ENCODE assay signal across 7 cellular contexts in the genomic region with DNA sequence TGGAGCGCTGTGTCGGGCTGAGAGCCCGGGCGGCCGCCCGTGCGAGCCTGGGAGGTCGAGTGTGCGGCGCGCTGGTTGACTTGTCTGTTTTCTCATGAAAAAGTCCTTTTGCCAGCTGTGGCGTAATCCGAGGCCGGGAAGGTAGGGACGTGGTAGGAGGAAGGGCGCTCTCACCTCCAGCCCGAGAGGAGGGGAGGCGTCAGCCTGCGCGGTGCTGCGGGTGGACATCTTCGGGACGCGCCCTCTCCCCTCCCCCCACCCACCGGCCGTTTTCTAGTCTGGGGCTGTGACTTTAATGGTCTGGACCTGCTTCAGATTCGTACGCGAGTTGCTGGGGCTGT. TPM values are rescaled to one million over a fixed set of nuclear protein-coding genes. Genes with fewer than 3 reads are reported as not detected.
DNase-seq lines count a peak whose midpoint lies in the region; ATAC-seq, FAIRE-seq and TF ChIP-seq lines count a peak whose summit lies in the region.

No MANE protein-coding gene starts in this region.

- no peaks in the 10 kb centered on the region; the same call in 1 of the 2 replicates for H4K20me1 ChIP-seq in HepG2 (ENCODE audit: insufficient read depth, low read length)

- intact Hi-C loops in HepG2 (cut with micrococcal nuclease; ENCODE audit: unreplicated experiment) = loop anchor here (1.0 to 5.0 kb wide), 5 partner anchors 44 to 785 kb away; a partner anchor contains a TSS

- no peaks in the 10 kb centered on the region for H3K9me3 ChIP-seq in HepG2 (ENCODE audit: low read length)

- peak overlapping the region; percentile 98 for H3K4me3 Mint-ChIP-seq in HFFc6

- peak overlapping the region; percentile 90 for H3K27ac ChIP-seq in HepG2 (ENCODE audit: extremely low read length, insufficient read depth, low read length)

- no peak for TF ChIP-seq RAD21 in HepG2 (CRISPR knock-in tag; IDR thresholded peaks at IDR 0.05)

- peaks cover 35% of the 10 kb centered on the region for H3K4me1 ChIP-seq in HepG2 (ENCODE audit: insufficient read depth, low read length)

- H3K27me3 Mint-ChIP-seq in HFFc6 (ENCODE audit: insufficient read depth) = no peaks in the 10 kb centered on the region; the same call in 1 of the 2 replicates

- peaks cover 51% of the 10 kb centered on the region for H3K79me2 ChIP-seq in HepG2 (ENCODE audit: insufficient read depth, low read length)

- no peak overlapping the region for H2AFZ ChIP-seq in HepG2 (ENCODE audit: low read length)

- ATAC-seq in HepG2 = peak; percentile 55

- WGBS in HepG2 (ENCODE audit: low lambda C conversion rate) = 0% methylated on average over 11 of the region's 29 CpGs

- no peaks in the 10 kb centered on the region for H3K36me3 ChIP-seq in HepG2 (replicated peaks in 1 of 2; ENCODE audit: control insufficient read depth in 1 of 2, insufficient read depth in 2 of 2, low read length in 2 of 2)

- no peak for TF ChIP-seq EP300 in HepG2 (IDR thresholded peaks at IDR 0.05; ENCODE audit: low read depth in 2 of 2, low read length in 2 of 2)
- no peak for TF ChIP-seq EP300 in HepG2 (CRISPR knock-in tag; IDR thresholded peaks at IDR 0.05; ENCODE audit: borderline replicate concordance)

- no peak for TF ChIP-seq POLR2A in HepG2 (IDR thresholded peaks at IDR 0.05; ENCODE audit: insufficient read depth in 1 of 2, low read depth in 2 of 2, low read length in 2 of 2)

- no peaks in the 10 kb centered on the region; a peak in 1 of 5 replicates for H3K27me3 ChIP-seq in HepG2 (ENCODE audit: control insufficient read depth in 1 of 2, insufficient read depth in 2 of 2, low read length in 2 of 2)

- H3K36me3 Mint-ChIP-seq in HFFc6 (ENCODE audit: low read depth) = peaks cover 7% of the 10 kb centered on the region

- TF ChIP-seq CTCF in GM12864 (IDR thresholded peaks at IDR 0.05; ENCODE audit: low read depth, low read length, missing control alignments) = no peak
- TF ChIP-seq CTCF in HFFc6 (IDR thresholded peaks at IDR 0.05) = 0 out of 2 replicates have a peak, but pooled peaks have one; percentile 5
- TF ChIP-seq CTCF in choroid plexus epithelial cell (conservative IDR thresholded peaks at IDR 0.05; ENCODE audit: low read depth, low read length) = no peak
- no peak for TF ChIP-seq CTCF in HepG2 (CRISPR knock-in tag; IDR thresholded peaks at IDR 0.05)

- peak; percentile 29 for DNase-seq in GM12864 (ENCODE audit: low read depth)
- peak; percentile 33 for DNase-seq in HFFc6
- DNase-seq in MV-4-11 (lab: John Stamatoyannopoulos, UW) = peak; percentile 32
- DNase-seq in T-helper 9 cell = peak; percentile 32
- DNase-seq in choroid plexus epithelial cell (ENCODE audit: low read depth) = peak; percentile 67
- peak; percentile 58 for DNase-seq in HepG2 (ENCODE audit: low spot score)
- DNase-seq in stimulated activated CD4-positive, alpha-beta T cell treated with anti-CD3 and anti-CD28 coated beads, TNF-alpha, amount 100 ng/mL, for 24 hours (ENCODE audit: low read depth in 3 of 3) = peak; percentile 13 to 46 (median 16)

- in situ Hi-C loops in HepG2 (cut with HindIII; ENCODE audit: extremely low pct_ligation_motif_present, low pct_unique_long_range_greater_than_20kb) = no loop called here

- peak overlapping the region; percentile 80 for H3K9ac ChIP-seq in HepG2 (ENCODE audit: insufficient read depth, low read depth, low read length)

- CTCF ChIA-PET in HepG2 (lab: Yijun Ruan, JAX; ENCODE audit: low intra/inter-chr PET ratio, low total read pairs) = no interaction called here

- H3K4me3 ChIP-seq in GM12864 (ENCODE audit: low read depth, low read length) (peak overlapping the region; percentile 68), choroid plexus epithelial cell (ENCODE audit: low read depth, low read length) (peak overlapping the region; percentile 75), HepG2 (replicated peaks in 1 of 3; ENCODE audit: insufficient read depth in 1 of 3, low read depth in 2 of 3, low read length in 3 of 3) (peak overlapping the region; percentile 79 to 88 (median 87))

- H3K27ac Mint-ChIP-seq in HFFc6 = peak overlapping the region; percentile 87

- no peaks in the 10 kb centered on the region for H3K9me3 Mint-ChIP-seq in HFFc6

- peak overlapping the region; percentile 97 for H3K4me2 ChIP-seq in HepG2 (ENCODE audit: low read depth, low read length)

- BruUV-seq in HepG2 (replicated peaks; lab: Mats Ljungman, UMichigan) = no TSS peak

- no peak for FAIRE-seq in HepG2 (lab: Jason Lieb, UNC)

- peaks cover 53% of the 10 kb centered on the region for H3K4me1 Mint-ChIP-seq in HFFc6 (ENCODE audit: low read depth)

- POLR2A ChIA-PET in HepG2 (lab: Yijun Ruan, JAX) = interaction anchor here (0.8 to 3.3 kb wide), 18 partner anchors 10 to 666 kb away, joined by 3 to 39 read pairs (median 4); a partner anchor contains a TSS

TF ChIP-seq in HepG2, 621 proteins besides CTCF, POLR2A, EP300 and RAD21 (continues in another document):
- TF ChIP-seq PAWR (CRISPR knock-in tag; IDR thresholded peaks at IDR 0.05; ENCODE audit: borderline replicate concordance) = no peak
- peak; percentile 45 for TF ChIP-seq ZEB1 (IDR thresholded peaks at IDR 0.05; ENCODE audit: insufficient replicate concordance, low read depth)

RNA-seq across cellular contexts. Expression of a gene that starts 0.6 kb away (rescaled TPM):
- 10 to 100 TPM; 37.3 to 48.3 (median 40.8) TPM for total RNA-seq in HFFc6 (2021; fragmentation: NEBNext Ultra II Directional; extraction: Animal tissue kit (Norgen Biotek cat#: 25700))
- 30.4 and 51.0 TPM in 2 replicates for total RNA-seq in HepG2 (2016; rRNA removed; fragmentation: Illumina TruSeq; extraction: Trizol)
- 8.3 and 17.1 TPM in 2 replicates for total RNA-seq in HepG2 (2016; cell fraction: cytosol; rRNA removed; fragmentation: Illumina TruSeq; extraction: Trizol; ENCODE audit: low read depth)
- total RNA-seq in HepG2 (2016; cell fraction: insoluble cytoplasmic fraction; rRNA removed; fragmentation: Illumina TruSeq; extraction: Trizol) = 35.7 and 48.8 TPM in 2 replicates
- 21.3 and 25.2 TPM in 2 replicates for total RNA-seq in HepG2 (2016; cell fraction: membrane; rRNA removed; fragmentation: Illumina TruSeq; extraction: Trizol)
- 27.2 and 29.5 TPM in 2 replicates for total RNA-seq in HepG2 (2016; cell fraction: nucleus; rRNA removed; fragmentation: Illumina TruSeq; extraction: Trizol)
- polyA plus RNA-seq in HepG2 (2011; rRNA removed) = 11.0 and 14.7 TPM in 2 replicates
- polyA plus RNA-seq in HepG2 (2011; cell fraction: cytosol; rRNA removed) = 6.2 and 9.9 TPM in 2 replicates
- 6.5 and 6.9 TPM in 2 replicates for polyA plus RNA-seq in HepG2 (2011; cell fraction: nucleus; rRNA removed)
- 16.0 and 17.6 TPM in 2 replicates for polyA plus RNA-seq in HepG2 (2012)
- polyA plus RNA-seq in HepG2 (2016; cell fraction: cytosol; fragmentation: Illumina TruSeq; extraction: Trizol; ENCODE audit: low read depth) = 4.2 and 6.7 TPM in 2 replicates
- 45.9 and 47.3 TPM in 2 replicates for polyA plus RNA-seq in HepG2 (2016; cell fraction: insoluble cytoplasmic fraction; fragmentation: Illumina TruSeq; extraction: Trizol; ENCODE audit: low read depth)
- polyA plus RNA-seq in HepG2 (2016; cell fraction: membrane; fragmentation: Illumina TruSeq; extraction: Trizol; ENCODE audit: low read depth) = 9.9 and 12.4 TPM in 2 replicates
- 17.3 and 21.6 TPM in 2 replicates for polyA plus RNA-seq in HepG2 (2016; cell fraction: nucleus; fragmentation: Illumina TruSeq; extraction: Trizol; ENCODE audit: insufficient read depth, low read depth)
- 8.7 and 12.3 TPM in 2 replicates for polyA minus RNA-seq in HepG2 (2011; rRNA and poly(A)+ RNA removed; ENCODE audit: low replicate concordance)
- polyA minus RNA-seq in HepG2 (2011; cell fraction: cytosol; rRNA and poly(A)+ RNA removed) = 13.4 and 16.2 TPM in 2 replicates
- polyA minus RNA-seq in HepG2 (2011; cell fraction: nucleus; rRNA and poly(A)+ RNA removed) = 51.5 and 57.7 TPM in 2 replicates

RNA-seq across cellular contexts. Expression of a gene that starts 43.7 kb away (rescaled TPM):
- 10 to 100 TPM; 19.4 to 23.9 (median 22.1) TPM for total RNA-seq in HFFc6 (2021; fragmentation: NEBNext Ultra II Directional; extraction: Animal tissue kit (Norgen Biotek cat#: 25700))
- 4.2 and 7.6 TPM in 2 replicates for total RNA-seq in HepG2 (2016; rRNA removed; fragmentation: Illumina TruSeq; extraction: Trizol)
- total RNA-seq in HepG2 (2016; cell fraction: cytosol; rRNA removed; fragmentation: Illumina TruSeq; extraction: Trizol; ENCODE audit: low read depth) = 2.3 and 2.7 TPM in 2 replicates
- 4.5 and 6.6 TPM in 2 replicates for total RNA-seq in HepG2 (2016; cell fraction: insoluble cytoplasmic fraction; rRNA removed; fragmentation: Illumina TruSeq; extraction: Trizol)
- total RNA-seq in HepG2 (2016; cell fraction: membrane; rRNA removed; fragmentation: Illumina TruSeq; extraction: Trizol) = 5.0 and 5.3 TPM in 2 replicates
- 7.8 and 11.3 TPM in 2 replicates for total RNA-seq in HepG2 (2016; cell fraction: nucleus; rRNA removed; fragmentation: Illumina TruSeq; extraction: Trizol)
- 10.3 and 10.7 TPM in 2 replicates for polyA plus RNA-seq in HepG2 (2011; rRNA removed)
- polyA plus RNA-seq in HepG2 (2011; cell fraction: cytosol; rRNA removed) = 4.8 and 10.3 TPM in 2 replicates
- polyA plus RNA-seq in HepG2 (2011; cell fraction: nucleus; rRNA removed) = 8.3 and 11.0 TPM in 2 replicates
- polyA plus RNA-seq in HepG2 (2012) = 10.6 and 13.1 TPM in 2 replicates
- polyA plus RNA-seq in HepG2 (2016; cell fraction: cytosol; fragmentation: Illumina TruSeq; extraction: Trizol; ENCODE audit: low read depth) = 1.1 TPM in 2 replicates
- 3.3 and 3.4 TPM in 2 replicates for polyA plus RNA-seq in HepG2 (2016; cell fraction: insoluble cytoplasmic fraction; fragmentation: Illumina TruSeq; extraction: Trizol; ENCODE audit: low read depth)
- polyA plus RNA-seq in HepG2 (2016; cell fraction: membrane; fragmentation: Illumina TruSeq; extraction: Trizol; ENCODE audit: low read depth) = 1.4 and 1.9 TPM in 2 replicates
- 14.6 and 16.3 TPM in 2 replicates for polyA plus RNA-seq in HepG2 (2016; cell fraction: nucleus; fragmentation: Illumina TruSeq; extraction: Trizol; ENCODE audit: insufficient read depth, low read depth)
- polyA minus RNA-seq in HepG2 (2011; rRNA and poly(A)+ RNA removed; ENCODE audit: low replicate concordance) = 5.3 and 12.2 TPM in 2 replicates
- 3.6 and 5.6 TPM in 2 replicates for polyA minus RNA-seq in HepG2 (2011; cell fraction: cytosol; rRNA and poly(A)+ RNA removed)
- polyA minus RNA-seq in HepG2 (2011; cell fraction: nucleus; rRNA and poly(A)+ RNA removed) = 8.5 and 9.3 TPM in 2 replicates

Comparison
In these comparisons a context has a peak if more than half of its experiments do, and no peak if none do; other contexts are left out.
1. Peak in every context shown above with its lines: DNase-seq, ATAC-seq, H3K4me3 ChIP-seq and H3K27ac ChIP-seq.
2. DNase-seq: peak in every context shown above with its lines; median percentile 67 in choroid plexus epithelial cell; 58 in HepG2; 33 in HFFc6; 32 in MV-4-11; 32 in T-helper 9 cell; 29 in GM12864; 16 in stimulated activated CD4-positive, alpha-beta T cell treated with anti-CD3 and anti-CD28 coated beads, TNF-alpha, amount 100 ng/mL, for 24 hours.